In the genomic region with DNA sequence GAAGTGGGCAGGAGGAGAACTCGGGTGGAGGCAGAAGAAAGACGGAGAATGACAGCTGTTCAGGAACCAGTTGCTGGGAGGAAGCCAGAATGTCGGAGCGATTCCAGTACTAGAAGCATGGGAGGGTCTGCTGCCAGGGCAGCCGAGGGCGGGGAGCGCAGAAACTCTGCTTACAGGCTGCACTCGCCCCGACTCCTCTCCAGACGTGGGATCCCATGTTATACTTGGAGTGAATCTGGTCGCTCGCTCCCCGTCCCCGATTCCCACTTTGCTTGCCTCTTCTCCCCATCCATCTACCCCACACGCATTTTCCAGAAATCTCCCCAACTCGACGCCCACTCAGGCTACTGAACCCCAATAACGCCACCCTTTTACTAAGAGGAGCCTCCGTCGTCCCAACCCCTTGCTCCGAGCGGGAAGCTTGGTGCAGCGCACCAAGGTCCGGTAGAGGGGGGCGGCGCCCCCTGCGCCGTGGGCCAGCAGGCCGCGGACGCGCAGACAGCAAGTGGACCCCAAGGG, we compare ENCODE assay signal across 9 cellular contexts. TPM values are rescaled to one million over a fixed set of nuclear protein-coding genes. Genes with fewer than 3 reads are reported as not detected.
DNase-seq lines count a peak whose midpoint lies in the region; ATAC-seq, FAIRE-seq and TF ChIP-seq lines count a peak whose summit lies in the region.
"Had no signal": no experiment of that assay in that cellular context is flagged by ENCODE, and none has a peak within 500 bp of the region (broad histone marks: within the 10 kb centered on the region; RNA-seq: fewer than 3 reads in every experiment).

No MANE protein-coding gene starts in this region.

- H3K4me3 ChIP-seq in HL-60 (replicated peaks; ENCODE audit: insufficient read depth, low read length), result peak overlapping the region; percentile 38
- H3K4me3 ChIP-seq in iPS-18a (ENCODE audit: low read length), result peak overlapping the region; percentile 82
- H3K4me3 ChIP-seq in small intestine (ENCODE audit: low read depth in 1 of 2, low read length in 2 of 2), result peak overlapping the region; percentile 43 to 46

- 2 to 17% (median 12%) methylated on average over 32 of the region's 32 CpGs for WGBS in small intestine, 3 donors

- peak; percentile 40 for ATAC-seq in Right ventricle myocardium inferior

- H3K9me3 ChIP-seq in iPS-18a (ENCODE audit: control insufficient read depth, low read depth, low read length) (no peaks in the 10 kb centered on the region), small intestine (ENCODE audit: control insufficient read depth, low read depth) (no peaks in the 10 kb centered on the region)

- intact Hi-C loops in Right ventricle myocardium inferior (cut with DNase I) (loop anchor here (2.0 to 5.0 kb wide), 2 partner anchors 25 to 70 kb away; a partner anchor contains a TSS), cardiac septum (cut with DNase I) (loop anchor here (5.0 kb wide), 1 partner anchor 45 kb away; no protein-coding TSS in a partner anchor)

- H3K9ac ChIP-seq in iPS-18a (ENCODE audit: low read length), result peak overlapping the region; percentile 60

- no peak for FAIRE-seq in small intestine (lab: Jason Lieb, UNC)

- DNase-seq in Right ventricle myocardium inferior (ENCODE audit: missing footprints) (no peak), cardiac septum (ENCODE audit: low spot score) (no peak), HL-60 (ENCODE audit: low read depth in 1 of 2, low spot score in 1 of 2) (no peak), small intestine (no peak), SKM-1 treated with dmso at 0.1 percent for 144 hours (lab: John Stamatoyannopoulos, UW; ENCODE audit: unreplicated experiment) (no peak), NOMO-1 (lab: John Stamatoyannopoulos, UW; ENCODE audit: unreplicated experiment in 2 of 2) (no peak)

- H3K36me3 ChIP-seq in iPS-18a (ENCODE audit: control insufficient read depth, low read depth, low read length), result no peaks in the 10 kb centered on the region
- H3K36me3 ChIP-seq in small intestine (ENCODE audit: control insufficient read depth in 2 of 2, insufficient read depth in 2 of 2, low read length in 2 of 2), result no peaks in the 10 kb centered on the region

- no peaks in the 10 kb centered on the region for H3K4me1 ChIP-seq in iPS-18a (ENCODE audit: control insufficient read depth, low read depth, low read length)
- H3K4me1 ChIP-seq in small intestine (ENCODE audit: control insufficient read depth in 2 of 2, insufficient read depth in 1 of 2, low read depth in 1 of 2, low read length in 1 of 2), result peaks cover 0 to 2% of the 10 kb centered on the region in 2 donors

- H3K27me3 ChIP-seq in HL-60 (ENCODE audit: insufficient read depth, poor library complexity, severe bottlenecking), result peaks cover 58% of the 10 kb centered on the region
- peaks cover 60% of the 10 kb centered on the region for H3K27me3 ChIP-seq in iPS-18a (ENCODE audit: control insufficient read depth, insufficient read depth, low read length)
- no peaks in the 10 kb centered on the region for H3K27me3 ChIP-seq in small intestine (ENCODE audit: control insufficient read depth in 2 of 2, insufficient read depth in 2 of 2, low read length in 2 of 2)

- no peak for TF ChIP-seq CTCF in HL-60 (IDR thresholded peaks at IDR 0.05; ENCODE audit: insufficient read depth, low read length)

- H3K27ac ChIP-seq in HL-60 (replicated peaks) (no peak overlapping the region), angular gyrus (ENCODE audit: low read depth, low read length) (peak overlapping the region; percentile 80), iPS-18a (ENCODE audit: low read length) (no peak overlapping the region), small intestine (ENCODE audit: low read depth in 1 of 2, low read length in 1 of 2) (peak overlapping the region; percentile 63 to 79)

RNA-seq across cellular contexts. Expression of a gene that starts 0.7 kb away (rescaled TPM):
- total RNA-seq in Right ventricle myocardium inferior (42.0 TPM), cardiac septum (40.0 TPM)
- 100 to 1,000 TPM in 2 of 3 donors, 10 to 100 TPM in 1; 50.3 to 545 (median 155) TPM for polyA plus RNA-seq in small intestine
- total RNA-seq: glomerular endothelial cell had no signal

Comparison
In these comparisons a context has a peak if more than half of its experiments do, and no peak if none do; other contexts are left out.
1. H3K27ac ChIP-seq: peak in angular gyrus (single experiment) and small intestine (2 of 2); none in HL-60 (single experiment) and iPS-18a (single experiment).
2. Peak in every context shown above with its lines, with median percentiles within 50 percentile points of each other: H3K4me3 ChIP-seq.